In the genomic region with DNA sequence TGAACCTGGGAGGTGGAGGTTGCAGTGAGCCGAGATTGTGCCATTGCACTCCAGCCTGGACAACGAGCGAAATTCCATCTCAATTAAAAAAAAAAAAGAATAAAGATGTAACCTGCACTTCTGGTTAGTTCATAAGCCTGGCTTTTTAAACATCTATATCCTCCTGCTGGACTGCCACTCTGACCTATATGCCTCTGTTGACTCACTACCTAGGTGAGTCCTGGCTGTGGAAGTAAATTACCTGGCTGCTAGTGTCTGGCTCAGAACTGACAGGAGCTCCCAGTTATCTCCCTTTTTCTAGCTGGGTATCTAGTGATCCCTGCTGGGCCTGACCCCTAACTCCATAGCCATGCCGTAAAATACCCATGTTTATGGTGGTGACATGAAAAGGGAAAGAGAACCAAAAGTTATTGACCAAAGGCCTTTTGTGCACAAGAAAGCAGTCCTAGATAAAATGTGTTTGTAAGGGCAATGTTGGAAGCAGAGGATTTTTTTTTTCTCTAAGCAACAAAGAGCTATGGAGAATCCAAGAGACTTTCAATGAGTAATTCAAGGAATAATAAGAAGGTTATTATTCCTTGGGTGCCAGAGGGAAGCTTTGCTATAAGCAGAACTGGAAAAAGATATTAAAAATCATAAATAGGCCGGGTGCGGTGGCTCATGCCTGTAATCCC, we compare ENCODE assay signal across 1 cellular context.
TF ChIP-seq lines count a peak whose summit lies in the region.

No MANE protein-coding gene starts in this region.

TF ChIP-seq in GM23338, 12 proteins besides CTCF, POLR2A, EP300 and RAD21 (continued from another document):
- TF ChIP-seq, protein P1, sequence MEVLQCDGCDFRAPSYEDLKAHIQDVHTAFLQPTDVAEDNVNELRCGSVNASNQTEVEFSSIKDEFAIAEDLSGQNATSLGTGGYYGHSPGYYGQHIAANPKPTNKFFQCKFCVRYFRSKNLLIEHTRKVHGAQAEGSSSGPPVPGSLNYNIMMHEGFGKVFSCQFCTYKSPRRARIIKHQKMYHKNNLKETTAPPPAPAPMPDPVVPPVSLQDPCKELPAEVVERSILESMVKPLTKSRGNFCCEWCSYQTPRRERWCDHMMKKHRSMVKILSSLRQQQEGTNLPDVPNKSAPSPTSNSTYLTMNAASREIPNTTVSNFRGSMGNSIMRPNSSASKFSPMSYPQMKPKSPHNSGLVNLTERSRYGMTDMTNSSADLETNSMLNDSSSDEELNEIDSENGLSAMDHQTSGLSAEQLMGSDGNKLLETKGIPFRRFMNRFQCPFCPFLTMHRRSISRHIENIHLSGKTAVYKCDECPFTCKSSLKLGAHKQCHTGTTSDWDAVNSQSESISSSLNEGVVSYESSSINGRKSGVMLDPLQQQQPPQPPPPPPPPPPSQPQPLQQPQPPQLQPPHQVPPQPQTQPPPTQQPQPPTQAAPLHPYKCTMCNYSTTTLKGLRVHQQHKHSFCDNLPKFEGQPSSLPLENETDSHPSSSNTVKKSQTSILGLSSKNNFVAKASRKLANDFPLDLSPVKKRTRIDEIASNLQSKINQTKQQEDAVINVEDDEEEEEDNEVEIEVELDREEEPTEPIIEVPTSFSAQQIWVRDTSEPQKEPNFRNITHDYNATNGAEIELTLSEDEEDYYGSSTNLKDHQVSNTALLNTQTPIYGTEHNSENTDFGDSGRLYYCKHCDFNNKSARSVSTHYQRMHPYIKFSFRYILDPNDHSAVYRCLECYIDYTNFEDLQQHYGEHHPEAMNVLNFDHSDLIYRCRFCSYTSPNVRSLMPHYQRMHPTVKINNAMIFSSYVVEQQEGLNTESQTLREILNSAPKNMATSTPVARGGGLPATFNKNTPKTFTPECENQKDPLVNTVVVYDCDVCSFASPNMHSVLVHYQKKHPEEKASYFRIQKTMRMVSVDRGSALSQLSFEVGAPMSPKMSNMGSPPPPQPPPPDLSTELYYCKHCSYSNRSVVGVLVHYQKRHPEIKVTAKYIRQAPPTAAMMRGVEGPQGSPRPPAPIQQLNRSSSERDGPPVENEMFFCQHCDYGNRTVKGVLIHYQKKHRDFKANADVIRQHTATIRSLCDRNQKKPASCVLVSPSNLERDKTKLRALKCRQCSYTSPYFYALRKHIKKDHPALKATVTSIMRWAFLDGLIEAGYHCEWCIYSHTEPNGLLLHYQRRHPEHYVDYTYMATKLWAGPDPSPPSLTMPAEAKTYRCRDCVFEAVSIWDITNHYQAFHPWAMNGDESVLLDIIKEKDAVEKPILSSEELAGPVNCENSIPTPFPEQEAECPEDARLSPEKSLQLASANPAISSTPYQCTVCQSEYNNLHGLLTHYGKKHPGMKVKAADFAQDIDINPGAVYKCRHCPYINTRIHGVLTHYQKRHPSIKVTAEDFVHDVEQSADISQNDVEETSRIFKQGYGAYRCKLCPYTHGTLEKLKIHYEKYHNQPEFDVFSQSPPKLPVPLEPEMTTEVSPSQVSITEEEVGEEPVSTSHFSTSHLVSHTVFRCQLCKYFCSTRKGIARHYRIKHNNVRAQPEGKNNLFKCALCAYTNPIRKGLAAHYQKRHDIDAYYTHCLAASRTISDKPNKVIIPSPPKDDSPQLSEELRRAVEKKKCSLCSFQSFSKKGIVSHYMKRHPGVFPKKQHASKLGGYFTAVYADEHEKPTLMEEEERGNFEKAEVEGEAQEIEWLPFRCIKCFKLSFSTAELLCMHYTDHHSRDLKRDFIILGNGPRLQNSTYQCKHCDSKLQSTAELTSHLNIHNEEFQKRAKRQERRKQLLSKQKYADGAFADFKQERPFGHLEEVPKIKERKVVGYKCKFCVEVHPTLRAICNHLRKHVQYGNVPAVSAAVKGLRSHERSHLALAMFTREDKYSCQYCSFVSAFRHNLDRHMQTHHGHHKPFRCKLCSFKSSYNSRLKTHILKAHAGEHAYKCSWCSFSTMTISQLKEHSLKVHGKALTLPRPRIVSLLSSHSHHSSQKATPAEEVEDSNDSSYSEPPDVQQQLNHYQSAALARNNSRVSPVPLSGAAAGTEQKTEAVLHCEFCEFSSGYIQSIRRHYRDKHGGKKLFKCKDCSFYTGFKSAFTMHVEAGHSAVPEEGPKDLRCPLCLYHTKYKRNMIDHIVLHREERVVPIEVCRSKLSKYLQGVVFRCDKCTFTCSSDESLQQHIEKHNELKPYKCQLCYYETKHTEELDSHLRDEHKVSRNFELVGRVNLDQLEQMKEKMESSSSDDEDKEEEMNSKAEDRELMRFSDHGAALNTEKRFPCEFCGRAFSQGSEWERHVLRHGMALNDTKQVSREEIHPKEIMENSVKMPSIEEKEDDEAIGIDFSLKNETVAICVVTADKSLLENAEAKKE (CRISPR knock-in tag; IDR thresholded peaks at IDR 0.05) = no peak
- TF ChIP-seq EZH2 (IDR thresholded peaks at IDR 0.05; ENCODE audit: low read depth, unreplicated experiment) (no peak), NANOG (IDR thresholded peaks at IDR 0.05; ENCODE audit: borderline replicate concordance) (no peak), CREB1 (CRISPR knock-in tag; IDR thresholded peaks at IDR 0.05; ENCODE audit: low read depth) (no peak)
- TF ChIP-seq, protein P2, sequence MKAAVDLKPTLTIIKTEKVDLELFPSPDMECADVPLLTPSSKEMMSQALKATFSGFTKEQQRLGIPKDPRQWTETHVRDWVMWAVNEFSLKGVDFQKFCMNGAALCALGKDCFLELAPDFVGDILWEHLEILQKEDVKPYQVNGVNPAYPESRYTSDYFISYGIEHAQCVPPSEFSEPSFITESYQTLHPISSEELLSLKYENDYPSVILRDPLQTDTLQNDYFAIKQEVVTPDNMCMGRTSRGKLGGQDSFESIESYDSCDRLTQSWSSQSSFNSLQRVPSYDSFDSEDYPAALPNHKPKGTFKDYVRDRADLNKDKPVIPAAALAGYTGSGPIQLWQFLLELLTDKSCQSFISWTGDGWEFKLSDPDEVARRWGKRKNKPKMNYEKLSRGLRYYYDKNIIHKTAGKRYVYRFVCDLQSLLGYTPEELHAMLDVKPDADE (IDR thresholded peaks at IDR 0.05) = no peak
- TF ChIP-seq, protein P3, sequence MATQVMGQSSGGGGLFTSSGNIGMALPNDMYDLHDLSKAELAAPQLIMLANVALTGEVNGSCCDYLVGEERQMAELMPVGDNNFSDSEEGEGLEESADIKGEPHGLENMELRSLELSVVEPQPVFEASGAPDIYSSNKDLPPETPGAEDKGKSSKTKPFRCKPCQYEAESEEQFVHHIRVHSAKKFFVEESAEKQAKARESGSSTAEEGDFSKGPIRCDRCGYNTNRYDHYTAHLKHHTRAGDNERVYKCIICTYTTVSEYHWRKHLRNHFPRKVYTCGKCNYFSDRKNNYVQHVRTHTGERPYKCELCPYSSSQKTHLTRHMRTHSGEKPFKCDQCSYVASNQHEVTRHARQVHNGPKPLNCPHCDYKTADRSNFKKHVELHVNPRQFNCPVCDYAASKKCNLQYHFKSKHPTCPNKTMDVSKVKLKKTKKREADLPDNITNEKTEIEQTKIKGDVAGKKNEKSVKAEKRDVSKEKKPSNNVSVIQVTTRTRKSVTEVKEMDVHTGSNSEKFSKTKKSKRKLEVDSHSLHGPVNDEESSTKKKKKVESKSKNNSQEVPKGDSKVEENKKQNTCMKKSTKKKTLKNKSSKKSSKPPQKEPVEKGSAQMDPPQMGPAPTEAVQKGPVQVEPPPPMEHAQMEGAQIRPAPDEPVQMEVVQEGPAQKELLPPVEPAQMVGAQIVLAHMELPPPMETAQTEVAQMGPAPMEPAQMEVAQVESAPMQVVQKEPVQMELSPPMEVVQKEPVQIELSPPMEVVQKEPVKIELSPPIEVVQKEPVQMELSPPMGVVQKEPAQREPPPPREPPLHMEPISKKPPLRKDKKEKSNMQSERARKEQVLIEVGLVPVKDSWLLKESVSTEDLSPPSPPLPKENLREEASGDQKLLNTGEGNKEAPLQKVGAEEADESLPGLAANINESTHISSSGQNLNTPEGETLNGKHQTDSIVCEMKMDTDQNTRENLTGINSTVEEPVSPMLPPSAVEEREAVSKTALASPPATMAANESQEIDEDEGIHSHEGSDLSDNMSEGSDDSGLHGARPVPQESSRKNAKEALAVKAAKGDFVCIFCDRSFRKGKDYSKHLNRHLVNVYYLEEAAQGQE (IDR thresholded peaks at IDR 0.05; ENCODE audit: unreplicated experiment) = no peak
